ENCODE assay signal across 21 cellular contexts in the genomic region with DNA sequence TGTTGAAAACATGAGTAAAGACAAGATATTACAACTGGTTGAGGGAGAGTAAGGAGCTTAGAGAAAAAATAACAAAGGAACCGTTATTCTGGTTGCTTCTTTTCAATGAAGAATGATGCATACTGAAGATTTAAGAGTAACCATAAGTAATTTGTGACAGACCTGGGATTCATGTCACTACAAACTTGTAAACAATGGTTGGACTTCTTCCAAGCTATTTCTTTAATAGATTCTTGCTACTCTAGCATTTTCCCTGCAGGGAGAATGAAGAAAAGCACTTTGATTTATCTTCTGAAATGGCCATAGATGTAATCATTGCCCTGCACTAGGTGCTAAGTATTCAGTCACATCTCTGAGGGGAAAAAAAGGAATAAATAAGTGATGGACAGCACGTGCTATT.
DNase-seq lines count a peak whose midpoint lies in the region; TF ChIP-seq lines count a peak whose summit lies in the region.
"Had no signal": no experiment of that assay in that cellular context is flagged by ENCODE, and none has a peak within 500 bp of the region (broad histone marks: within the 10 kb centered on the region; RNA-seq: fewer than 3 reads in every experiment).

No MANE protein-coding gene starts in this region.

- no peaks in the 10 kb centered on the region for H3K27me3 ChIP-seq in Peyer's patch
- H3K27me3 ChIP-seq: BE2C, BLaER1 had no signal

- no peaks in the 10 kb centered on the region for H3K36me3 ChIP-seq in Peyer's patch
- H3K36me3 ChIP-seq: BE2C, BLaER1 had no signal

- DNase-seq in NCI-H2227 treated with DMSO at 0.1 percent for 48 hours (lab: John Stamatoyannopoulos, UW) = peak; percentile 4
- no peak for DNase-seq in NCI-H2227 (lab: John Stamatoyannopoulos, UW; ENCODE audit: unreplicated experiment)
- peak; percentile 83 for DNase-seq in COLO829 (ENCODE audit: low spot score)
- peak; percentile 11 for DNase-seq in NCI-H69 (lab: John Stamatoyannopoulos, UW)
- peak; percentile 67 for DNase-seq in foreskin melanocyte
- DNase-seq in mesothelial cell of epicardium (ENCODE audit: low spot score in 2 of 2, unreplicated experiment in 2 of 2) = no peak
- no peak for DNase-seq in Peyer's patch
- no peak for DNase-seq in NCI-H82 (lab: John Stamatoyannopoulos, UW)
- DNase-seq: 8988T; ACHN; BE2C; C1 segment of cervical spinal cord; Caco-2; Calu3; CD4-positive, alpha-beta memory T cell; CD4-positive, CD25-positive, alpha-beta regulatory T cell; CD8-positive, alpha-beta memory T cell; DMS79 treated with DMSO at 0.1 percent for 48 hours; GF-D8 had no signal

- no peak for TF ChIP-seq POLR2A in Peyer's patch (IDR thresholded peaks at IDR 0.05)

- H3K4me3 Mint-ChIP-seq in mesothelial cell of epicardium = no peak overlapping the region
- H3K4me3 Mint-ChIP-seq: CD14-positive monocyte; CD4-positive, alpha-beta memory T cell; CD4-positive, CD25-positive, alpha-beta regulatory T cell; CD8-positive, alpha-beta memory T cell had no signal

- H3K4me1 Mint-ChIP-seq in mesothelial cell of epicardium = peaks cover 9% of the 10 kb centered on the region
- H3K4me1 Mint-ChIP-seq: CD14-positive monocyte; CD4-positive, alpha-beta memory T cell; CD4-positive, CD25-positive, alpha-beta regulatory T cell; CD8-positive, alpha-beta memory T cell had no signal

- H3K9me3 ChIP-seq in Peyer's patch = peaks cover 0 to 6% (median 0%) of the 10 kb centered on the region in 4 donors
- H3K9me3 ChIP-seq: BE2C, Caco-2 had no signal

- no peaks in the 10 kb centered on the region for H3K27me3 Mint-ChIP-seq in mesothelial cell of epicardium (ENCODE audit: low read depth)
- H3K27me3 Mint-ChIP-seq: CD4-positive, alpha-beta memory T cell; CD4-positive, CD25-positive, alpha-beta regulatory T cell; CD8-positive, alpha-beta memory T cell had no signal

- H3K27ac Mint-ChIP-seq in mesothelial cell of epicardium = no peak overlapping the region
- H3K27ac Mint-ChIP-seq: CD14-positive monocyte; CD4-positive, alpha-beta memory T cell; CD4-positive, CD25-positive, alpha-beta regulatory T cell; CD8-positive, alpha-beta memory T cell had no signal

- peaks cover 28% of the 10 kb centered on the region for H3K9me3 Mint-ChIP-seq in mesothelial cell of epicardium

- H3K4me1 ChIP-seq in Peyer's patch = no peaks in the 10 kb centered on the region
- H3K4me1 ChIP-seq: BLaER1, Caco-2 had no signal

- H3K4me3 ChIP-seq in Peyer's patch = no peak overlapping the region
- H3K4me3 ChIP-seq: BLaER1 had no signal

- TF ChIP-seq CTCF in mesothelial cell of epicardium (IDR thresholded peaks at IDR 0.05; ENCODE audit: unreplicated experiment) (no peak), Peyer's patch (IDR thresholded peaks at IDR 0.05) (no peak)

- H3K36me3 Mint-ChIP-seq in mesothelial cell of epicardium = peaks cover 8% of the 10 kb centered on the region
- H3K36me3 Mint-ChIP-seq: CD14-positive monocyte; CD4-positive, alpha-beta memory T cell; CD4-positive, CD25-positive, alpha-beta regulatory T cell; CD8-positive, alpha-beta memory T cell had no signal

- H3K27ac ChIP-seq in Peyer's patch = no peak overlapping the region
- H3K27ac ChIP-seq: BLaER1 had no signal

Comparison
In these comparisons a context has a peak if more than half of its experiments do, and no peak if none do; other contexts are left out.
1. DNase-seq: peak in NCI-H2227 treated with DMSO at 0.1 percent for 48 hours (single experiment), COLO829 (single experiment), NCI-H69 (single experiment) and foreskin melanocyte (single experiment); none in NCI-H2227 (single experiment), mesothelial cell of epicardium (0 of 2), Peyer's patch (0 of 3) and NCI-H82 (single experiment).